ENCODE assay signal across 2 cellular contexts in the genomic region with DNA sequence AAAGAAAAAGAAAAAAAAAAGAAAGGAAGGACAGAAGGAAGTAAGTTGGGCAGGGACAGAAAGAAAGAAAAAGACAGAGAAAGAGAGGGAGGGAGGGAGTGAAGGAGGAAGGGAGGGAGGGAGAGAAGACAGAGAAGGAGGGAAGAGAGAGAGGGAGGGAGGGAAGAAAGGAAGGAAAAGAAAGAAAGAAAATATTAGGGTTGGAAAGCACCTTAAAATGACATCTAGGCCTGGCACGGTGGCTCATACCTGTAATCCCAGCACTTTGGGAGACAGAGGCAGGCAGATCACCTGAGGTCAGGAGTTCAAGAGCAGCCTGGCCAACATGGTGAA.
A peak's percentile ranks its signal among the peaks of the same experiment; 100 is the strongest.
TF ChIP-seq lines count a peak whose summit lies in the region.

No MANE protein-coding gene starts in this region.

TF ChIP-seq in A549, 52 proteins besides CTCF, POLR2A, EP300 and RAD21 (continued from another document):
- TF ChIP-seq, protein P1, sequence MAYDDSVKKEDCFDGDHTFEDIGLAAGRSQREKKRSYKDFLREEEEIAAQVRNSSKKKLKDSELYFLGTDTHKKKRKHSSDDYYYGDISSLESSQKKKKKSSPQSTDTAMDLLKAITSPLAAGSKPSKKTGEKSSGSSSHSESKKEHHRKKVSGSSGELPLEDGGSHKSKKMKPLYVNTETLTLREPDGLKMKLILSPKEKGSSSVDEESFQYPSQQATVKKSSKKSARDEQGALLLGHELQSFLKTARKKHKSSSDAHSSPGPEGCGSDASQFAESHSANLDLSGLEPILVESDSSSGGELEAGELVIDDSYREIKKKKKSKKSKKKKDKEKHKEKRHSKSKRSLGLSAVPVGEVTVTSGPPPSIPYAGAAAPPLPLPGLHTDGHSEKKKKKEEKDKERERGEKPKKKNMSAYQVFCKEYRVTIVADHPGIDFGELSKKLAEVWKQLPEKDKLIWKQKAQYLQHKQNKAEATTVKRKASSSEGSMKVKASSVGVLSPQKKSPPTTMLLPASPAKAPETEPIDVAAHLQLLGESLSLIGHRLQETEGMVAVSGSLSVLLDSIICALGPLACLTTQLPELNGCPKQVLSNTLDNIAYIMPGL (CRISPR knock-in tag; IDR thresholded peaks at IDR 0.05; ENCODE audit: borderline replicate concordance): no peak
- TF ChIP-seq NFE2L2 (conservative IDR thresholded peaks at IDR 0.05; ENCODE audit: low read length) (no peak), HDAC2 (IDR thresholded peaks at IDR 0.05) (no peak), CEBPB (IDR thresholded peaks at IDR 0.05) (no peak), HOXA7 (CRISPR knock-in tag; IDR thresholded peaks at IDR 0.05) (no peak), EHMT2 (IDR thresholded peaks at IDR 0.05; ENCODE audit: low read depth) (no peak), MYC (IDR thresholded peaks at IDR 0.05; ENCODE audit: borderline replicate concordance, low read length) (no peak), BCL3 (IDR thresholded peaks at IDR 0.05) (no peak), ZSCAN20 (CRISPR knock-in tag; IDR thresholded peaks at IDR 0.05) (no peak), HES2 (IDR thresholded peaks at IDR 0.05) (no peak), FOSL2 (IDR thresholded peaks at IDR 0.05) (no peak), FOSL2 (CRISPR knock-in tag; IDR thresholded peaks at IDR 0.05) (no peak)
TF ChIP-seq in A549: peak in this region for 0.

TF ChIP-seq in HEK293, 187 proteins besides CTCF, POLR2A, EP300 and RAD21:
- TF ChIP-seq ZNF645 (tag by site-specific recombination; IDR thresholded peaks at IDR 0.05) (no peak), ZNF366 (tag by site-specific recombination; conservative IDR thresholded peaks at IDR 0.05) (peak; percentile 78)
